Comparison of ENCODE assay signal across 8 cellular contexts in genomic region chr14:23588884-23589598, GRCh38. TPM values are rescaled to one million over a fixed set of nuclear protein-coding genes. Genes with fewer than 3 reads are reported as not detected.
DNase-seq lines count a peak whose midpoint lies in the region; ATAC-seq and TF ChIP-seq lines count a peak whose summit lies in the region.

No MANE protein-coding gene starts in this region.

- peak overlapping the region; percentile 91 for H2AFZ ChIP-seq in HCT116 (ENCODE audit: low read depth, low read length, poor library complexity, severe bottlenecking)

- H3K27me3 ChIP-seq in HCT116 (ENCODE audit: insufficient read depth, low read length) (no peaks in the 10 kb centered on the region), MG63 (no peaks in the 10 kb centered on the region), neutrophil (peaks cover 22% of the 10 kb centered on the region)

- H3K79me2 ChIP-seq in HCT116 (ENCODE audit: insufficient read depth, low read length) = no peaks in the 10 kb centered on the region

- peak; percentile 99 for ATAC-seq in HCT116

- H3K4me1 ChIP-seq in HCT116 (ENCODE audit: control insufficient read depth in 1 of 2, insufficient read depth in 2 of 2, low read length in 2 of 2) (peaks cover 4 to 12% of the 10 kb centered on the region in 2 experiments; a peak in 3 of 4 replicates), neutrophil (ENCODE audit: control insufficient read depth in 1 of 2, insufficient read depth in 1 of 2, low read depth in 1 of 2, low read length in 1 of 2) (no peaks in the 10 kb centered on the region)

- H3K36me3 ChIP-seq in HCT116 (ENCODE audit: control insufficient read depth in 1 of 2, insufficient read depth in 2 of 2, low read length in 2 of 2) = no peaks in the 10 kb centered on the region
- no peaks in the 10 kb centered on the region for H3K36me3 ChIP-seq in MG63
- no peaks in the 10 kb centered on the region for H3K36me3 ChIP-seq in neutrophil

- no peak for TF ChIP-seq POLR2A in HCT116 (IDR thresholded peaks at IDR 0.05; ENCODE audit: borderline replicate concordance, extremely low read depth, insufficient read depth, insufficient read length)

- H4K20me1 ChIP-seq in HCT116 (ENCODE audit: insufficient read depth) = no peaks in the 10 kb centered on the region

- H3K9ac ChIP-seq in HCT116 (ENCODE audit: low read length) = no peak overlapping the region

- peak overlapping the region; percentile 42; the same call in 1 of the 2 replicates for H3K4me2 ChIP-seq in HCT116 (ENCODE audit: low read length)

- TF ChIP-seq CTCF in HCT116 (IDR thresholded peaks at IDR 0.05 in 2 of 3, conservative IDR thresholded peaks at IDR 0.05 in 1 of 3; ENCODE audit: borderline replicate concordance in 1 of 3, insufficient read depth in 1 of 3, low read depth in 2 of 3, low read length in 2 of 3) (peak; percentile 84 to 95 (median 90)), fibroblast of the aortic adventitia (IDR thresholded peaks at IDR 0.05; ENCODE audit: insufficient read depth, low read length) (peak; percentile 66), neutrophil (IDR thresholded peaks at IDR 0.05) (peak; percentile 14)

- H3K4me3 ChIP-seq in HCT116 (replicated peaks in 1 of 2; ENCODE audit: low read depth in 1 of 2, low read length in 2 of 2) = no peak overlapping the region
- H3K4me3 ChIP-seq in MG63 = no peak overlapping the region
- H3K4me3 ChIP-seq in fibroblast of the aortic adventitia (ENCODE audit: low read depth, low read length) = no peak overlapping the region
- no peak overlapping the region for H3K4me3 ChIP-seq in neutrophil (ENCODE audit: low read depth in 1 of 2, low read length in 1 of 2)

- TF ChIP-seq RAD21 in HCT116 (IDR thresholded peaks at IDR 0.05; ENCODE audit: low read depth) = peak; percentile 86

- H3K9me3 ChIP-seq in HCT116 (ENCODE audit: control insufficient read depth in 1 of 2, insufficient read depth in 1 of 2, low read depth in 1 of 2, low read length in 2 of 2) (no peaks in the 10 kb centered on the region), MG63 (no peaks in the 10 kb centered on the region), neutrophil (no peaks in the 10 kb centered on the region)

- H3K9me2 ChIP-seq in HCT116 (ENCODE audit: insufficient read depth) = no peaks in the 10 kb centered on the region

- DNase-seq in GDM1 (lab: John Stamatoyannopoulos, UW) (peak; percentile 81), HCT116 (ENCODE audit: low read depth, low spot score) (peak; percentile 81), MG63 (peak; percentile 76), RKO (ENCODE audit: low spot score) (peak; percentile 89), fibroblast of the aortic adventitia (ENCODE audit: low read depth) (peak; percentile 80), superior temporal gyrus (ENCODE audit: extremely low spot score) (peak; percentile 84)
- peak; percentile 66 for DNase-seq in activated T-helper 1 cell treated with anti-CD3 and anti-CD28 coated beads, Interleukin-2, amount 50 U/mL, for 16 hours (ENCODE audit: low read depth in 1 of 2, low spot score in 1 of 2)

- H3K27ac ChIP-seq in HCT116 (ENCODE audit: low read depth, low read length) = 0 out of 2 replicates have a peak overlapping the region, but pooled peaks have one; percentile 16
- no peak overlapping the region for H3K27ac ChIP-seq in neutrophil

- POLR2A ChIA-PET in HCT116 (lab: Charles Lee) = interaction anchor here (1.3 to 1.6 kb wide), 3 partner anchors 22 to 322 kb away, joined by 5 to 7 read pairs (median 6); partner anchors contain the start of gene AP1G2

- no TSS peak for BruUV-seq in HCT116 (replicated peaks; lab: Mats Ljungman, UMichigan)

- RAD21 ChIA-PET in HCT116 (lab: Charles Lee; ENCODE audit: low non-redundant PET in 1 of 2, low total read pairs in 2 of 2, uncharacterized antibody in 2 of 2, unreplicated experiment in 2 of 2) = interaction anchor here (0.7 to 1.2 kb wide), 6 partner anchors 43 to 341 kb away, joined by 3 to 7 read pairs (median 4); no protein-coding TSS in a partner anchor

- CTCF ChIA-PET in HCT116 (lab: Charles Lee) = interaction anchor here (0.6 to 1.7 kb wide), 26 partner anchors 8 to 520 kb away, joined by 3 to 45 read pairs (median 4); partner anchors contain the start of genes AP1G2 and PCK2

- intact Hi-C loops in HCT116 (cut with micrococcal nuclease) = loop anchor here (1.0 kb wide), 2 partner anchors 340 to 364 kb away; partner anchors contain the start of gene DHRS4

TF ChIP-seq in HCT116, 20 proteins besides CTCF, POLR2A, EP300 and RAD21:
- TF ChIP-seq EZH2phosphoT487 (IDR thresholded peaks at IDR 0.05; ENCODE audit: borderline replicate concordance) (no peak), MAX (IDR thresholded peaks at IDR 0.05) (0 out of 2 replicates have a peak, but pooled peaks have one; percentile 11), POLR2AphosphoS5 (IDR thresholded peaks at IDR 0.05; ENCODE audit: low read depth, low read length) (peak; percentile 46; the same call in 1 of the 2 replicates), EZH2 (IDR thresholded peaks at IDR 0.05) (no peak), TCF7L2 (IDR thresholded peaks at IDR 0.05; ENCODE audit: borderline replicate concordance, extremely low read depth, insufficient read depth, insufficient read length) (no peak), JUND (IDR thresholded peaks at IDR 0.05) (no peak), CBX3 (IDR thresholded peaks at IDR 0.05; ENCODE audit: low read depth) (no peak), YY1 (IDR thresholded peaks at IDR 0.05; ENCODE audit: extremely low read depth, insufficient replicate concordance, low read depth, low read length) (no peak), SRF (IDR thresholded peaks at IDR 0.05; ENCODE audit: low read depth) (no peak), REST (IDR thresholded peaks at IDR 0.05; ENCODE audit: low read depth) (no peak)

RNA-seq across cellular contexts. Expression of gene JPH4, which starts 10.5 kb away (rescaled TPM):
- total RNA-seq in HCT116 (2021; ENCODE audit: unreplicated experiment) (0.15 TPM), fibroblast of the aortic adventitia (ENCODE audit: low replicate concordance) (not detected in 2 replicates)
- polyA plus RNA-seq in HCT116 (2012) = 0.01 TPM in 1 of 2 replicates, not detected in the other
- total RNA-seq in MG63 (2014; rRNA removed; shearing (Covaris generic); ENCODE audit: low replicate concordance) = not detected in 2 replicates

RNA-seq across cellular contexts. Expression of gene AP1G2, which starts 21.4 kb away (rescaled TPM):
- total RNA-seq in HCT116 (2021; ENCODE audit: unreplicated experiment) (155 TPM), fibroblast of the aortic adventitia (ENCODE audit: low replicate concordance) (4.0 and 4.3 TPM in 2 replicates)
- 135 and 138 TPM in 2 replicates for polyA plus RNA-seq in HCT116 (2012)
- 0.79 and 9.7 TPM in 2 replicates for total RNA-seq in MG63 (2014; rRNA removed; shearing (Covaris generic); ENCODE audit: low replicate concordance)

RNA-seq across cellular contexts. Expression of gene THTPA, which starts 33.0 kb away (rescaled TPM):
- 5.8 TPM for total RNA-seq in HCT116 (2021; ENCODE audit: unreplicated experiment)
- 3.8 and 4.4 TPM in 2 replicates for polyA plus RNA-seq in HCT116 (2012)
- 0.84 and 3.3 TPM in 2 replicates for total RNA-seq in MG63 (2014; rRNA removed; shearing (Covaris generic); ENCODE audit: low replicate concordance)
- 22.3 and 26.8 TPM in 2 replicates for total RNA-seq in fibroblast of the aortic adventitia (ENCODE audit: low replicate concordance)

RNA-seq across cellular contexts. Expression of gene ZFHX2, which starts 37.5 kb away (rescaled TPM):
- total RNA-seq in HCT116 (2021; ENCODE audit: unreplicated experiment) = 3.6 TPM
- 0.79 and 0.82 TPM in 2 replicates for polyA plus RNA-seq in HCT116 (2012)
- not detected in 2 replicates for total RNA-seq in MG63 (2014; rRNA removed; shearing (Covaris generic); ENCODE audit: low replicate concordance)
- total RNA-seq in fibroblast of the aortic adventitia (ENCODE audit: low replicate concordance) = 0.36 and 0.41 TPM in 2 replicates

RNA-seq across cellular contexts. Expression of gene DHRS2, which starts 47.1 kb away (rescaled TPM):
- total RNA-seq in HCT116 (2021; ENCODE audit: unreplicated experiment) (10.0 TPM), fibroblast of the aortic adventitia (ENCODE audit: low replicate concordance) (1.1 TPM in 1 of 2 replicates, not detected in the other)
- 34.6 and 40.2 TPM in 2 replicates for polyA plus RNA-seq in HCT116 (2012)
- 1.6 TPM in 1 of 2 replicates, not detected in the other for total RNA-seq in MG63 (2014; rRNA removed; shearing (Covaris generic); ENCODE audit: low replicate concordance)

Comparison
In these comparisons a context has a peak if more than half of its experiments do, and no peak if none do; other contexts are left out.
1. CTCF ChIP-seq: peak in every context shown above with its lines; median percentile 90 in HCT116; 66 in fibroblast of the aortic adventitia; 14 in neutrophil.
2. RNA of gene AP1G2, which starts 21.4 kb away (total RNA-seq): 155 TPM in HCT116 (single experiment); 0.79 to 9.7 TPM in MG63 and 4.0 to 4.3 TPM in fibroblast of the aortic adventitia; every median in the first group is over 10 times any median in the second.
3. Peak in every context shown above with its lines, with median percentiles within 50 percentile points of each other: DNase-seq.